1 cellular context compared by ENCODE assay signal in the genomic region with DNA sequence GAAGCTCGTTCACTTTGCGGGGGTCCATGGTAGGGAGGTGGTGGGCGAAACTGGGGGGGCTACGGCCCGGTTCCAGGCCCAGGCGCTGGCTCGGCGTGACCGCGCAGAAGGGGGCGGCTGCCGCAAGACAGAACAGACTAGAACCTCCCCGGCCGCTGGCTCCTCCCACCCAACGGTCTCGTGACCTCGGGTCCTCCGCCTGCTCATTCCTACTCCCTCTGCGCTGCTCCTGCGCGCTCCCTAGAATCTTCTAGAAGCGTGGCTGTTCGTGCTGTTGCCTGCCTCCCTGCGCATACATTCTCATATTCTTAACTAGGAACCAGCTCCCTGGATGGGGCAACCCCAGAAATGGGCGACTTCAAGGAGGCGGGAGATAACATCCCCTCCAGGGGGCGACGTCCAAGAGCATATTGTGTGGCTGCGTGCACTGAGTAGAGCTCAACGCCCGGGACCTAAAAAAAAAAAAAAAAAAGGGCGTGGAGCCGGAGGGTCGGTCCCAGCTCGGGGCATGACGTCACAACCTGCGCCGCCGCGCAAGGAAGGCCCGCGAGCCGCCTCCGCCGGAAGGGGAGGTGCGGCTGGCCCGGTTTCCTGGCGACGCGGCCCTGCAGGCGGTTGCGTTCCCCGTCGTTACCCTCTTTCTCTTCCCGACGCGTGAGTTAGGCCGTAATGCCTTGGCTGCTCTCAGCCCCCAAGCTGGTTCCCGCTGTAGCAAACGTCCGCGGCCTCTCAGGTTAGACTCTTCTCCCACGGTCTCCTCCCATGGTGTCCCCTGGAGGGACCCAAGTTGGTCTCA.
TF ChIP-seq lines count a peak whose summit lies in the region.

Gene ST13 (minus strand): TSS at position 127 of the 796 bp plus-strand sequence. CDS start 99 bp downstream, at position 28.
Gene XPNPEP3 (plus strand): TSS at position 636 of the 796 bp plus-strand sequence. CDS start 34 bp downstream, at position 670.

TF ChIP-seq in HepG2, 621 proteins besides CTCF, POLR2A, EP300 and RAD21 (continued from another document and continues in another):
- TF ChIP-seq, protein P1, sequence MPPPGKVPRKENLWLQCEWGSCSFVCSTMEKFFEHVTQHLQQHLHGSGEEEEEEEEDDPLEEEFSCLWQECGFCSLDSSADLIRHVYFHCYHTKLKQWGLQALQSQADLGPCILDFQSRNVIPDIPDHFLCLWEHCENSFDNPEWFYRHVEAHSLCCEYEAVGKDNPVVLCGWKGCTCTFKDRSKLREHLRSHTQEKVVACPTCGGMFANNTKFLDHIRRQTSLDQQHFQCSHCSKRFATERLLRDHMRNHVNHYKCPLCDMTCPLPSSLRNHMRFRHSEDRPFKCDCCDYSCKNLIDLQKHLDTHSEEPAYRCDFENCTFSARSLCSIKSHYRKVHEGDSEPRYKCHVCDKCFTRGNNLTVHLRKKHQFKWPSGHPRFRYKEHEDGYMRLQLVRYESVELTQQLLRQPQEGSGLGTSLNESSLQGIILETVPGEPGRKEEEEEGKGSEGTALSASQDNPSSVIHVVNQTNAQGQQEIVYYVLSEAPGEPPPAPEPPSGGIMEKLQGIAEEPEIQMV (CRISPR knock-in tag; IDR thresholded peaks at IDR 0.05; ENCODE audit: low read depth), result 0 out of 2 replicates have a peak, but pooled peaks have one; percentile 67
- TF ChIP-seq, protein P2, sequence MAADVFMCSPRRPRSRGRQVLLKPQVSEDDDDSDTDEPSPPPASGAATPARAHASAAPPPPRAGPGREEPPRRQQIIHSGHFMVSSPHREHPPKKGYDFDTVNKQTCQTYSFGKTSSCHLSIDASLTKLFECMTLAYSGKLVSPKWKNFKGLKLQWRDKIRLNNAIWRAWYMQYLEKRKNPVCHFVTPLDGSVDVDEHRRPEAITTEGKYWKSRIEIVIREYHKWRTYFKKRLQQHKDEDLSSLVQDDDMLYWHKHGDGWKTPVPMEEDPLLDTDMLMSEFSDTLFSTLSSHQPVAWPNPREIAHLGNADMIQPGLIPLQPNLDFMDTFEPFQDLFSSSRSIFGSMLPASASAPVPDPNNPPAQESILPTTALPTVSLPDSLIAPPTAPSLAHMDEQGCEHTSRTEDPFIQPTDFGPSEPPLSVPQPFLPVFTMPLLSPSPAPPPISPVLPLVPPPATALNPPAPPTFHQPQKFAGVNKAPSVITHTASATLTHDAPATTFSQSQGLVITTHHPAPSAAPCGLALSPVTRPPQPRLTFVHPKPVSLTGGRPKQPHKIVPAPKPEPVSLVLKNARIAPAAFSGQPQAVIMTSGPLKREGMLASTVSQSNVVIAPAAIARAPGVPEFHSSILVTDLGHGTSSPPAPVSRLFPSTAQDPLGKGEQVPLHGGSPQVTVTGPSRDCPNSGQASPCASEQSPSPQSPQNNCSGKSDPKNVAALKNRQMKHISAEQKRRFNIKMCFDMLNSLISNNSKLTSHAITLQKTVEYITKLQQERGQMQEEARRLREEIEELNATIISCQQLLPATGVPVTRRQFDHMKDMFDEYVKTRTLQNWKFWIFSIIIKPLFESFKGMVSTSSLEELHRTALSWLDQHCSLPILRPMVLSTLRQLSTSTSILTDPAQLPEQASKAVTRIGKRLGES (CRISPR knock-in tag; IDR thresholded peaks at IDR 0.05; ENCODE audit: borderline replicate concordance), result peak; percentile 28; the same call in 1 of the 2 replicates
- TF ChIP-seq KMT2B (CRISPR knock-in tag; IDR thresholded peaks at IDR 0.05) (peak; percentile 90), ZNF678 (CRISPR knock-in tag; IDR thresholded peaks at IDR 0.05) (peak; percentile 52), MIER2 (CRISPR knock-in tag; IDR thresholded peaks at IDR 0.05) (peak; percentile 63; the same call in 1 of the 2 replicates), MIER3 (CRISPR knock-in tag; IDR thresholded peaks at IDR 0.05; ENCODE audit: borderline replicate concordance) (0 out of 2 replicates have a peak, but pooled peaks have one; percentile 32), ZNF225 (CRISPR knock-in tag; IDR thresholded peaks at IDR 0.05) (0 out of 2 replicates have a peak, but pooled peaks have one; percentile 53), SP5 (CRISPR knock-in tag; IDR thresholded peaks at IDR 0.05; ENCODE audit: borderline replicate concordance, low read depth) (peak; percentile 57), NPAS2 (CRISPR knock-in tag; IDR thresholded peaks at IDR 0.05; ENCODE audit: borderline replicate concordance) (peak; percentile 60; the same call in 1 of the 2 replicates), ATRX (CRISPR knock-in tag; IDR thresholded peaks at IDR 0.05; ENCODE audit: borderline replicate concordance) (no peak), FOXP1 (IDR thresholded peaks at IDR 0.05) (no peak), FOXP1 (CRISPR knock-in tag; IDR thresholded peaks at IDR 0.05) (no peak; the same call in 1 of the 2 replicates), ZNF430 (CRISPR knock-in tag; IDR thresholded peaks at IDR 0.05) (0 out of 2 replicates have a peak, but pooled peaks have one; percentile 46), SKI (IDR thresholded peaks at IDR 0.05; ENCODE audit: partially characterized antibody) (peak; percentile 44), NR1H2 (CRISPR knock-in tag; IDR thresholded peaks at IDR 0.05; ENCODE audit: borderline replicate concordance, low read depth) (no peak), ZNF510 (CRISPR knock-in tag; IDR thresholded peaks at IDR 0.05; ENCODE audit: low read depth) (peak; percentile 55; the same call in 1 of the 2 replicates), E2F5 (CRISPR knock-in tag; conservative IDR thresholded peaks at IDR 0.05) (0 out of 2 replicates have a peak, but pooled peaks have one; percentile 36)
- TF ChIP-seq, protein P3, sequence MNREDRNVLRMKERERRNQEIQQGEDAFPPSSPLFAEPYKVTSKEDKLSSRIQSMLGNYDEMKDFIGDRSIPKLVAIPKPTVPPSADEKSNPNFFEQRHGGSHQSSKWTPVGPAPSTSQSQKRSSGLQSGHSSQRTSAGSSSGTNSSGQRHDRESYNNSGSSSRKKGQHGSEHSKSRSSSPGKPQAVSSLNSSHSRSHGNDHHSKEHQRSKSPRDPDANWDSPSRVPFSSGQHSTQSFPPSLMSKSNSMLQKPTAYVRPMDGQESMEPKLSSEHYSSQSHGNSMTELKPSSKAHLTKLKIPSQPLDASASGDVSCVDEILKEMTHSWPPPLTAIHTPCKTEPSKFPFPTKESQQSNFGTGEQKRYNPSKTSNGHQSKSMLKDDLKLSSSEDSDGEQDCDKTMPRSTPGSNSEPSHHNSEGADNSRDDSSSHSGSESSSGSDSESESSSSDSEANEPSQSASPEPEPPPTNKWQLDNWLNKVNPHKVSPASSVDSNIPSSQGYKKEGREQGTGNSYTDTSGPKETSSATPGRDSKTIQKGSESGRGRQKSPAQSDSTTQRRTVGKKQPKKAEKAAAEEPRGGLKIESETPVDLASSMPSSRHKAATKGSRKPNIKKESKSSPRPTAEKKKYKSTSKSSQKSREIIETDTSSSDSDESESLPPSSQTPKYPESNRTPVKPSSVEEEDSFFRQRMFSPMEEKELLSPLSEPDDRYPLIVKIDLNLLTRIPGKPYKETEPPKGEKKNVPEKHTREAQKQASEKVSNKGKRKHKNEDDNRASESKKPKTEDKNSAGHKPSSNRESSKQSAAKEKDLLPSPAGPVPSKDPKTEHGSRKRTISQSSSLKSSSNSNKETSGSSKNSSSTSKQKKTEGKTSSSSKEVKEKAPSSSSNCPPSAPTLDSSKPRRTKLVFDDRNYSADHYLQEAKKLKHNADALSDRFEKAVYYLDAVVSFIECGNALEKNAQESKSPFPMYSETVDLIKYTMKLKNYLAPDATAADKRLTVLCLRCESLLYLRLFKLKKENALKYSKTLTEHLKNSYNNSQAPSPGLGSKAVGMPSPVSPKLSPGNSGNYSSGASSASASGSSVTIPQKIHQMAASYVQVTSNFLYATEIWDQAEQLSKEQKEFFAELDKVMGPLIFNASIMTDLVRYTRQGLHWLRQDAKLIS (CRISPR knock-in tag; IDR thresholded peaks at IDR 0.05), result no peak
- TF ChIP-seq, protein P4, sequence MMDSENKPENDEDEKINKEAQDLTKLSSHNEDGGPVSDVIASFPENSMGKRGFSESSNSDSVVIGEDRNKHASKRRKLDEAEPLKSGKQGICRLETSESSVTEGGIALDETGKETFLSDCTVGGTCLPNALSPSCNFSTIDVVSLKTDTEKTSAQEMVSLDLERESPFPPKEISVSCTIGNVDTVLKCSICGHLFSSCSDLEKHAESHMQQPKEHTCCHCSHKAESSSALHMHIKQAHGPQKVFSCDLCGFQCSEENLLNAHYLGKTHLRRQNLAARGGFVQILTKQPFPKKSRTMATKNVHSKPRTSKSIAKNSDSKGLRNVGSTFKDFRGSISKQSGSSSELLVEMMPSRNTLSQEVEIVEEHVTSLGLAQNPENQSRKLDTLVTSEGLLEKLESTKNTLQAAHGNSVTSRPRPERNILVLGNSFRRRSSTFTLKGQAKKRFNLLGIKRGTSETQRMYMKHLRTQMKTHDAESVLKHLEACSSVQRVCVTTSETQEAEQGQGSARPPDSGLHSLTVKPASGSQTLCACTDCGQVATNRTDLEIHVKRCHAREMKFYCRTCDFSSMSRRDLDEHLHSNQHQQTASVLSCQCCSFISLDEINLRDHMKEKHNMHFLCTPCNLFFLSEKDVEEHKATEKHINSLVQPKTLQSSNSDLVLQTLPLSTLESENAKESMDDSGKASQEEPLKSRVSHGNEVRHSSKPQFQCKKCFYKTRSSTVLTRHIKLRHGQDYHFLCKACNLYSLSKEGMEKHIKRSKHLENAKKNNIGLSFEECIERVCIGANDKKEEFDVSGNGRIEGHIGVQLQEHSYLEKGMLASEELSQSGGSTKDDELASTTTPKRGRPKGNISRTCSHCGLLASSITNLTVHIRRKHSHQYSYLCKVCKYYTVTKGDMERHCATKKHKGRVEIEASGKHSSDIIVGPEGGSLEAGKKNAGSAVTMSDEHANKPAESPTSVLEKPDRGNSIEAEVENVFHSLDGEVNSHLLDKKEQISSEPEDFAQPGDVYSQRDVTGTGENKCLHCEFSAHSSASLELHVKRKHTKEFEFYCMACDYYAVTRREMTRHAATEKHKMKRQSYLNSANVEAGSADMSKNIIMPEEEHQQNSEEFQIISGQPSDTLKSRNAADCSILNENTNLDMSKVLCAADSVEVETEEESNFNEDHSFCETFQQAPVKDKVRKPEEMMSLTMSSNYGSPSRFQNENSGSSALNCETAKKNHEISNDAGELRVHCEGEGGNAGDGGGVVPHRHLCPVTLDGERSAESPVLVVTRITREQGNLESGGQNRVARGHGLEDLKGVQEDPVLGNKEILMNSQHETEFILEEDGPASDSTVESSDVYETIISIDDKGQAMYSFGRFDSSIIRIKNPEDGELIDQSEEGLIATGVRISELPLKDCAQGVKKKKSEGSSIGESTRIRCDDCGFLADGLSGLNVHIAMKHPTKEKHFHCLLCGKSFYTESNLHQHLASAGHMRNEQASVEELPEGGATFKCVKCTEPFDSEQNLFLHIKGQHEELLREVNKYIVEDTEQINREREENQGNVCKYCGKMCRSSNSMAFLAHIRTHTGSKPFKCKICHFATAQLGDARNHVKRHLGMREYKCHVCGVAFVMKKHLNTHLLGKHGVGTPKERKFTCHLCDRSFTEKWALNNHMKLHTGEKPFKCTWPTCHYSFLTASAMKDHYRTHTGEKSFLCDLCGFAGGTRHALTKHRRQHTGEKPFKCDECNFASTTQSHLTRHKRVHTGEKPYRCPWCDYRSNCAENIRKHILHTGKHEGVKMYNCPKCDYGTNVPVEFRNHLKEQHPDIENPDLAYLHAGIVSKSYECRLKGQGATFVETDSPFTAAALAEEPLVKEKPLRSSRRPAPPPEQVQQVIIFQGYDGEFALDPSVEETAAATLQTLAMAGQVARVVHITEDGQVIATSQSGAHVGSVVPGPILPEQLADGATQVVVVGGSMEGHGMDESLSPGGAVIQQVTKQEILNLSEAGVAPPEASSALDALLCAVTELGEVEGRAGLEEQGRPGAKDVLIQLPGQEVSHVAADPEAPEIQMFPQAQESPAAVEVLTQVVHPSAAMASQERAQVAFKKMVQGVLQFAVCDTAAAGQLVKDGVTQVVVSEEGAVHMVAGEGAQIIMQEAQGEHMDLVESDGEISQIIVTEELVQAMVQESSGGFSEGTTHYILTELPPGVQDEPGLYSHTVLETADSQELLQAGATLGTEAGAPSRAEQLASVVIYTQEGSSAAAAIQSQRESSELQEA (CRISPR knock-in tag; IDR thresholded peaks at IDR 0.05; ENCODE audit: not compliant biosample characterization), result peak; percentile 63
- TF ChIP-seq, protein P5, sequence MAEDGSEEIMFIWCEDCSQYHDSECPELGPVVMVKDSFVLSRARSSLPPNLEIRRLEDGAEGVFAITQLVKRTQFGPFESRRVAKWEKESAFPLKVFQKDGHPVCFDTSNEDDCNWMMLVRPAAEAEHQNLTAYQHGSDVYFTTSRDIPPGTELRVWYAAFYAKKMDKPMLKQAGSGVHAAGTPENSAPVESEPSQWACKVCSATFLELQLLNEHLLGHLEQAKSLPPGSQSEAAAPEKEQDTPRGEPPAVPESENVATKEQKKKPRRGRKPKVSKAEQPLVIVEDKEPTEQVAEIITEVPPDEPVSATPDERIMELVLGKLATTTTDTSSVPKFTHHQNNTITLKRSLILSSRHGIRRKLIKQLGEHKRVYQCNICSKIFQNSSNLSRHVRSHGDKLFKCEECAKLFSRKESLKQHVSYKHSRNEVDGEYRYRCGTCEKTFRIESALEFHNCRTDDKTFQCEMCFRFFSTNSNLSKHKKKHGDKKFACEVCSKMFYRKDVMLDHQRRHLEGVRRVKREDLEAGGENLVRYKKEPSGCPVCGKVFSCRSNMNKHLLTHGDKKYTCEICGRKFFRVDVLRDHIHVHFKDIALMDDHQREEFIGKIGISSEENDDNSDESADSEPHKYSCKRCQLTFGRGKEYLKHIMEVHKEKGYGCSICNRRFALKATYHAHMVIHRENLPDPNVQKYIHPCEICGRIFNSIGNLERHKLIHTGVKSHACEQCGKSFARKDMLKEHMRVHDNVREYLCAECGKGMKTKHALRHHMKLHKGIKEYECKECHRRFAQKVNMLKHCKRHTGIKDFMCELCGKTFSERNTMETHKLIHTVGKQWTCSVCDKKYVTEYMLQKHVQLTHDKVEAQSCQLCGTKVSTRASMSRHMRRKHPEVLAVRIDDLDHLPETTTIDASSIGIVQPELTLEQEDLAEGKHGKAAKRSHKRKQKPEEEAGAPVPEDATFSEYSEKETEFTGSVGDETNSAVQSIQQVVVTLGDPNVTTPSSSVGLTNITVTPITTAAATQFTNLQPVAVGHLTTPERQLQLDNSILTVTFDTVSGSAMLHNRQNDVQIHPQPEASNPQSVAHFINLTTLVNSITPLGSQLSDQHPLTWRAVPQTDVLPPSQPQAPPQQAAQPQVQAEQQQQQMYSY (CRISPR knock-in tag; IDR thresholded peaks at IDR 0.05), result no peak
- TF ChIP-seq, protein P6, sequence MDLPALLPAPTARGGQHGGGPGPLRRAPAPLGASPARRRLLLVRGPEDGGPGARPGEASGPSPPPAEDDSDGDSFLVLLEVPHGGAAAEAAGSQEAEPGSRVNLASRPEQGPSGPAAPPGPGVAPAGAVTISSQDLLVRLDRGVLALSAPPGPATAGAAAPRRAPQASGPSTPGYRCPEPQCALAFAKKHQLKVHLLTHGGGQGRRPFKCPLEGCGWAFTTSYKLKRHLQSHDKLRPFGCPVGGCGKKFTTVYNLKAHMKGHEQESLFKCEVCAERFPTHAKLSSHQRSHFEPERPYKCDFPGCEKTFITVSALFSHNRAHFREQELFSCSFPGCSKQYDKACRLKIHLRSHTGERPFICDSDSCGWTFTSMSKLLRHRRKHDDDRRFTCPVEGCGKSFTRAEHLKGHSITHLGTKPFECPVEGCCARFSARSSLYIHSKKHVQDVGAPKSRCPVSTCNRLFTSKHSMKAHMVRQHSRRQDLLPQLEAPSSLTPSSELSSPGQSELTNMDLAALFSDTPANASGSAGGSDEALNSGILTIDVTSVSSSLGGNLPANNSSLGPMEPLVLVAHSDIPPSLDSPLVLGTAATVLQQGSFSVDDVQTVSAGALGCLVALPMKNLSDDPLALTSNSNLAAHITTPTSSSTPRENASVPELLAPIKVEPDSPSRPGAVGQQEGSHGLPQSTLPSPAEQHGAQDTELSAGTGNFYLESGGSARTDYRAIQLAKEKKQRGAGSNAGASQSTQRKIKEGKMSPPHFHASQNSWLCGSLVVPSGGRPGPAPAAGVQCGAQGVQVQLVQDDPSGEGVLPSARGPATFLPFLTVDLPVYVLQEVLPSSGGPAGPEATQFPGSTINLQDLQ (CRISPR knock-in tag; IDR thresholded peaks at IDR 0.05), result no peak
